In genomic region chr19:10291554-10292205, GRCh38 we compare ENCODE assay signal across 8 cellular contexts. TPM values are rescaled to one million over a fixed set of nuclear protein-coding genes. Genes with fewer than 3 reads are reported as not detected.
DNase-seq lines count a peak whose midpoint lies in the region; ATAC-seq and TF ChIP-seq lines count a peak whose summit lies in the region.

No MANE protein-coding gene starts in this region.

- no peaks in the 10 kb centered on the region for H3K9me3 Mint-ChIP-seq in mesothelial cell of epicardium

- H3K4me3 Mint-ChIP-seq in mesothelial cell of epicardium = peak overlapping the region; percentile 70

- ATAC-seq in body of pancreas = peak; percentile 13

- H3K27ac ChIP-seq in 22Rv1 = peak overlapping the region; percentile 87
- H3K27ac ChIP-seq in body of pancreas = no peak overlapping the region

- H3K9me3 ChIP-seq in body of pancreas = no peaks in the 10 kb centered on the region

- no peak for TF ChIP-seq POLR2A in body of pancreas (IDR thresholded peaks at IDR 0.05)

- H3K4me3 ChIP-seq in HFF-Myc (replicated peaks; ENCODE audit: low read depth, low read length) (peak overlapping the region; percentile 49), body of pancreas (no peak overlapping the region)

- peaks cover 45% of the 10 kb centered on the region for H3K4me1 Mint-ChIP-seq in mesothelial cell of epicardium

- no peaks in the 10 kb centered on the region for H3K36me3 ChIP-seq in body of pancreas (replicated peaks in 1 of 2; ENCODE audit: insufficient read depth in 1 of 2, low read depth in 2 of 2)

- H3K4me1 ChIP-seq in body of pancreas = peaks cover 73% of the 10 kb centered on the region

- WGBS in body of pancreas, 2 donors = 0 to 1% methylated on average over 25 to 49 of the region's 49 CpGs

- DNase-seq in HFF-Myc (ENCODE audit: extremely low read depth, low read depth) (no peak), body of pancreas (no peak), mesothelial cell of epicardium (ENCODE audit: low spot score in 2 of 2, unreplicated experiment in 2 of 2) (no peak), occipital lobe (lab: John Stamatoyannopoulos, UW) (no peak), NCI-H187 treated with DMSO at 0.1 percent for 48 hours (lab: John Stamatoyannopoulos, UW) (no peak), NCI-H2227 treated with DMSO at 0.1 percent for 48 hours (lab: John Stamatoyannopoulos, UW) (no peak), epidermal melanocyte (ENCODE audit: insufficient read length, low spot score) (no peak)

- peaks cover 0 to 79% of the 10 kb centered on the region in 2 donors for H3K27me3 ChIP-seq in body of pancreas

- peaks cover 97% of the 10 kb centered on the region for H3K27me3 Mint-ChIP-seq in mesothelial cell of epicardium (ENCODE audit: low read depth)

- no peaks in the 10 kb centered on the region for H3K36me3 Mint-ChIP-seq in mesothelial cell of epicardium

- intact Hi-C loops in body of pancreas (cut with DNase I) = no loop called here

- TF ChIP-seq CTCF in 22Rv1 (IDR thresholded peaks at IDR 0.05) = no peak
- no peak for TF ChIP-seq CTCF in HFF-Myc (IDR thresholded peaks at IDR 0.05; ENCODE audit: low read depth, low read length, missing control alignments)
- no peak for TF ChIP-seq CTCF in body of pancreas (IDR thresholded peaks at IDR 0.05)
- TF ChIP-seq CTCF in mesothelial cell of epicardium (IDR thresholded peaks at IDR 0.05; ENCODE audit: unreplicated experiment) = no peak

- H3K27ac Mint-ChIP-seq in mesothelial cell of epicardium = no peak overlapping the region

RNA-seq across cellular contexts. Expression of gene ICAM5, which starts 1.9 kb away (rescaled TPM):
- under 1 TPM in 1 of 2 donors, not detected in 1; 0.33 TPM for total RNA-seq in body of pancreas
- 3.3 to 5.7 TPM (median 4.9 TPM) in 3 replicates for total RNA-seq in mesothelial cell of epicardium
- 3.3 TPM for total RNA-seq in occipital lobe

RNA-seq across cellular contexts. Expression of gene ICAM4, which starts 4.9 kb away (rescaled TPM):
- total RNA-seq in body of pancreas = under 1 TPM in 1 of 2 donors, not detected in 1; 0.26 TPM
- total RNA-seq in mesothelial cell of epicardium = 2.0 to 2.6 TPM (median 2.4 TPM) in 3 replicates
- total RNA-seq in occipital lobe = 0.16 TPM

RNA-seq across cellular contexts. Expression of gene ZGLP1, which starts 17.9 kb away (rescaled TPM):
- total RNA-seq in body of pancreas = 1 to 10 TPM; 2.3 to 4.6 TPM
- total RNA-seq in mesothelial cell of epicardium = 12.8 to 14.9 TPM (median 13.5 TPM) in 3 replicates
- 1.6 TPM for total RNA-seq in occipital lobe

RNA-seq across cellular contexts. Expression of gene ICAM1, which starts 20.8 kb away (rescaled TPM):
- total RNA-seq in body of pancreas = 10 to 100 TPM in 1 of 2 donors, 1 to 10 TPM in 1; 7.3 to 68.9 TPM
- 9.0 to 11.6 TPM (median 9.6 TPM) in 3 replicates for total RNA-seq in mesothelial cell of epicardium
- total RNA-seq in occipital lobe = 1.6 TPM

RNA-seq across cellular contexts. Expression of gene FDX2, which starts 24.1 kb away (rescaled TPM):
- total RNA-seq in body of pancreas (10 to 100 TPM; 11.2 to 16.8 TPM), mesothelial cell of epicardium (17.9 to 20.9 TPM (median 18.6 TPM) in 3 replicates), occipital lobe (14.7 TPM)
